ENCODE assay signal across 28 cellular contexts in genomic region chr1:52263153-52263910, GRCh38.
A peak's percentile ranks its signal among the peaks of the same experiment; 100 is the strongest.
DNase-seq lines count a peak whose midpoint lies in the region; ATAC-seq, FAIRE-seq and TF ChIP-seq lines count a peak whose summit lies in the region.
"Had no signal": no experiment of that assay in that cellular context is flagged by ENCODE, and none has a peak within 500 bp of the region (broad histone marks: within the 10 kb centered on the region; RNA-seq: fewer than 3 reads in every experiment).

No MANE protein-coding gene starts in this region.

- FAIRE-seq in bronchial epithelial cell (lab: Jason Lieb, UNC): no peak
- no peak for FAIRE-seq in HepG2 (lab: Jason Lieb, UNC)

- H3K9me3 ChIP-seq in breast epithelium: no peaks in the 10 kb centered on the region
- H3K9me3 ChIP-seq in HepG2 (ENCODE audit: low read length): no peaks in the 10 kb centered on the region
- no peaks in the 10 kb centered on the region for H3K9me3 ChIP-seq in transverse colon
- H3K9me3 ChIP-seq: neutrophil, prostate gland, SK-N-SH, thyroid gland had no signal

- H3K4me1 Mint-ChIP-seq in MCF 10A (ENCODE audit: insufficient read depth, unreplicated experiment): peaks cover 18% of the 10 kb centered on the region
- H3K4me1 Mint-ChIP-seq: activated CD4-positive, alpha-beta T cell treated with anti-CD3 and anti-CD28 coated beads, Interleukin-2, amount 10 ng/mL, durations not matched to agents 7 days and 5 days; naive B cell had no signal

- H2AFZ ChIP-seq in HepG2 (ENCODE audit: low read length): no peak overlapping the region
- H2AFZ ChIP-seq: GM23248 had no signal

- no TSS peak for BruUV-seq in MCF 10A (replicated peaks; lab: Mats Ljungman, UMichigan)
- BruUV-seq in HepG2 (replicated peaks; lab: Mats Ljungman, UMichigan): no TSS peak

- TF ChIP-seq POLR2A in breast epithelium (IDR thresholded peaks at IDR 0.05) (no peak), HepG2 (IDR thresholded peaks at IDR 0.05; ENCODE audit: insufficient read depth in 1 of 2, low read depth in 2 of 2, low read length in 2 of 2) (no peak), transverse colon (IDR thresholded peaks at IDR 0.05) (no peak)

- TF ChIP-seq EP300 in HepG2 (IDR thresholded peaks at IDR 0.05; ENCODE audit: low read depth in 2 of 2, low read length in 2 of 2) (no peak), HepG2 (CRISPR knock-in tag; IDR thresholded peaks at IDR 0.05; ENCODE audit: borderline replicate concordance) (no peak), transverse colon (IDR thresholded peaks at IDR 0.05; ENCODE audit: low read depth) (no peak)

- intact Hi-C loops in MCF 10A (cut with micrococcal nuclease) (no loop called here), breast epithelium (cut with DNase I; ENCODE audit: low total_unique reads) (loop anchor here (5.0 kb wide), 1 partner anchor 504 kb away; no protein-coding TSS in a partner anchor), HepG2 (cut with micrococcal nuclease; ENCODE audit: unreplicated experiment) (no loop called here), transverse colon (cut with DNase I; ENCODE audit: low total_unique reads) (no loop called here)

- peak overlapping the region; percentile 42 for H3K27ac Mint-ChIP-seq in MCF 10A (ENCODE audit: low read depth, unreplicated experiment)
- H3K27ac Mint-ChIP-seq: activated CD4-positive, alpha-beta T cell treated with anti-CD3 and anti-CD28 coated beads, Interleukin-2, amount 10 ng/mL, durations not matched to agents 7 days and 5 days; activated naive CD8-positive, alpha-beta T cell treated with anti-CD3 and anti-CD28 coated beads, Interleukin-2, amount 50 U/mL, for 24 hours; CD4-positive, alpha-beta T cell; naive B cell; stimulated activated naive CD8-positive, alpha-beta T cell treated with anti-CD3 and anti-CD28 coated beads, Interleukin-15, Interleukin-2, amounts not matched to agents 100 ng/mL and 50 ng/mL, for 24 hours; T-helper 17 cell had no signal

- H3K27me3 Mint-ChIP-seq in MCF 10A (ENCODE audit: insufficient read depth, unreplicated experiment): no peaks in the 10 kb centered on the region
- H3K27me3 Mint-ChIP-seq: activated CD4-positive, alpha-beta T cell treated with anti-CD3 and anti-CD28 coated beads, Interleukin-2, amount 10 ng/mL, durations not matched to agents 7 days and 5 days; activated naive CD8-positive, alpha-beta T cell treated with anti-CD3 and anti-CD28 coated beads, Interleukin-2, amount 50 U/mL, for 24 hours; CD4-positive, alpha-beta T cell; stimulated activated naive CD8-positive, alpha-beta T cell treated with anti-CD3 and anti-CD28 coated beads, Interleukin-15, Interleukin-2, amounts not matched to agents 100 ng/mL and 50 ng/mL, for 24 hours; T-helper 17 cell had no signal

- H3K27me3 ChIP-seq in breast epithelium (no peaks in the 10 kb centered on the region), bronchial epithelial cell (ENCODE audit: control insufficient read depth, insufficient read depth, low read length) (no peaks in the 10 kb centered on the region), HepG2 (ENCODE audit: control insufficient read depth in 1 of 2, insufficient read depth in 2 of 2, low read length in 2 of 2) (no peaks in the 10 kb centered on the region), transverse colon (no peaks in the 10 kb centered on the region)
- H3K27me3 ChIP-seq: neutrophil, thyroid gland had no signal

- ATAC-seq in HepG2 (no peak; the same call in 2 of the 3 replicates), HG02588 (IDR thresholded peaks at IDR 0.05; ENCODE audit: unreplicated experiment) (no peak), HG02759 (IDR thresholded peaks at IDR 0.05; ENCODE audit: unreplicated experiment) (no peak)
- ATAC-seq: activated naive CD8-positive, alpha-beta T cell treated with anti-CD3 and anti-CD28 coated beads, Interleukin-2, amount 50 U/mL, for 24 hours; activated T-cell treated with anti-CD3 and anti-CD28 coated beads, Interleukin-2, amount 50 U/mL, for 4 hours; esophagus mucosa; T-helper 17 cell had no signal

- peaks cover 11% of the 10 kb centered on the region for H3K36me3 Mint-ChIP-seq in MCF 10A (ENCODE audit: insufficient read depth, unreplicated experiment)
- H3K36me3 Mint-ChIP-seq: naive B cell had no signal

- TF ChIP-seq RAD21 in HepG2 (CRISPR knock-in tag; IDR thresholded peaks at IDR 0.05): no peak

- H3K36me3 ChIP-seq in breast epithelium: no peaks in the 10 kb centered on the region
- peaks cover 2% of the 10 kb centered on the region for H3K36me3 ChIP-seq in bronchial epithelial cell (ENCODE audit: control insufficient read depth, insufficient read depth, low read length)
- H3K36me3 ChIP-seq in HepG2 (replicated peaks in 1 of 2; ENCODE audit: control insufficient read depth in 1 of 2, insufficient read depth in 2 of 2, low read length in 2 of 2): peaks cover 2 to 14% of the 10 kb centered on the region in 2 experiments; a peak in 3 of 5 replicates
- H3K36me3 ChIP-seq in transverse colon: peaks cover 0 to 5% (median 2%) of the 10 kb centered on the region in 4 donors
- H3K36me3 ChIP-seq: neutrophil, prostate gland, thyroid gland had no signal

- H3K27ac ChIP-seq in breast epithelium: no peak overlapping the region
- H3K27ac ChIP-seq in HepG2 (ENCODE audit: extremely low read length, insufficient read depth, low read length): peak overlapping the region; percentile 35
- H3K27ac ChIP-seq in transverse colon: peak overlapping the region; percentile 0 to 43 (median 40)
- H3K27ac ChIP-seq: GM23248, neutrophil, prostate gland, thyroid gland had no signal

- H3K79me2 ChIP-seq in HepG2 (ENCODE audit: insufficient read depth, low read length): no peaks in the 10 kb centered on the region

- no peak overlapping the region for H3K4me3 Mint-ChIP-seq in MCF 10A (ENCODE audit: unreplicated experiment)
- H3K4me3 Mint-ChIP-seq: activated CD4-positive, alpha-beta T cell treated with anti-CD3 and anti-CD28 coated beads, Interleukin-2, amount 10 ng/mL, durations not matched to agents 7 days and 5 days; activated naive CD8-positive, alpha-beta T cell treated with anti-CD3 and anti-CD28 coated beads, Interleukin-2, amount 50 U/mL, for 24 hours; activated T-cell treated with anti-CD3 and anti-CD28 coated beads, Interleukin-2, amount 50 U/mL, for 4 hours; CD4-positive, alpha-beta T cell; naive B cell; stimulated activated naive CD8-positive, alpha-beta T cell treated with anti-CD3 and anti-CD28 coated beads, Interleukin-15, Interleukin-2, amounts not matched to agents 100 ng/mL and 50 ng/mL, for 24 hours; T-helper 17 cell had no signal

- CTCF ChIA-PET in MCF 10A (lab: Yijun Ruan, JAX): interaction anchor here (0.6 to 0.7 kb wide), 2 partner anchors 111 to 204 kb away, joined by 3 to 4 read pairs; no protein-coding TSS in a partner anchor
- CTCF ChIA-PET in HepG2 (lab: Yijun Ruan, JAX; ENCODE audit: low intra/inter-chr PET ratio, low total read pairs): no interaction called here
- CTCF ChIA-PET in GM10248 (lab: Yijun Ruan, JAX): interaction anchor here (1.1 kb wide), 1 partner anchor 9 kb away, joined by 3 read pairs; no protein-coding TSS in a partner anchor

- DNase-seq in MCF 10A (ENCODE audit: unreplicated experiment): no peak
- DNase-seq in breast epithelium (ENCODE audit: low spot score in 2 of 2): no peak
- peak; percentile 62 for DNase-seq in bronchial epithelial cell (ENCODE audit: low read depth)
- peak; percentile 51 for DNase-seq in HepG2 (ENCODE audit: low spot score)
- peak; percentile 13 for DNase-seq in transverse colon
- no peak for DNase-seq in GM10248 (ENCODE audit: extremely low spot score)
- DNase-seq: activated CD4-positive, alpha-beta T cell treated with anti-CD3 and anti-CD28 coated beads, Interleukin-2, amount 10 ng/mL, durations not matched to agents 7 days and 5 days; activated gamma-delta T cell treated with Interleukin-2 at 50 U/mL for 16 hours; activated naive CD8-positive, alpha-beta T cell treated with anti-CD3 and anti-CD28 coated beads, Interleukin-2, amount 50 U/mL, for 24 hours; activated T-cell treated with anti-CD3 and anti-CD28 coated beads, Interleukin-2, amount 50 U/mL, for 4 hours; CD4-positive, alpha-beta T cell; effector CD8-positive, alpha-beta T cell; foreskin melanocyte; GM23248; KBM-7; MM.1S; naive B cell; NCI-H1417; NCI-H82; SK-N-SH; T-helper 17 cell; thyroid gland had no signal

- H3K9ac ChIP-seq in HepG2 (ENCODE audit: insufficient read depth, low read depth, low read length): no peak overlapping the region
- H3K9ac ChIP-seq: GM23248, SK-N-SH had no signal

- TF ChIP-seq CTCF in MCF 10A (IDR thresholded peaks at IDR 0.05; ENCODE audit: unreplicated experiment) (no peak), breast epithelium (IDR thresholded peaks at IDR 0.05) (no peak), bronchial epithelial cell (IDR thresholded peaks at IDR 0.05; ENCODE audit: insufficient read depth, low read length, severe bottlenecking) (no peak), HepG2 (CRISPR knock-in tag; IDR thresholded peaks at IDR 0.05) (no peak), transverse colon (IDR thresholded peaks at IDR 0.05) (no peak), GM10248 (IDR thresholded peaks at IDR 0.05; ENCODE audit: control extremely low read depth, extremely low read depth, low read depth, missing control alignments) (no peak)

- no peaks in the 10 kb centered on the region for H3K9me3 Mint-ChIP-seq in MCF 10A (ENCODE audit: unreplicated experiment)
- H3K9me3 Mint-ChIP-seq: activated CD4-positive, alpha-beta T cell treated with anti-CD3 and anti-CD28 coated beads, Interleukin-2, amount 10 ng/mL, durations not matched to agents 7 days and 5 days; activated naive CD8-positive, alpha-beta T cell treated with anti-CD3 and anti-CD28 coated beads, Interleukin-2, amount 50 U/mL, for 24 hours; activated T-cell treated with anti-CD3 and anti-CD28 coated beads, Interleukin-2, amount 50 U/mL, for 4 hours; CD4-positive, alpha-beta T cell; stimulated activated naive CD8-positive, alpha-beta T cell treated with anti-CD3 and anti-CD28 coated beads, Interleukin-15, Interleukin-2, amounts not matched to agents 100 ng/mL and 50 ng/mL, for 24 hours had no signal

- H3K4me2 ChIP-seq in HepG2 (ENCODE audit: low read depth, low read length): no peak overlapping the region
- H3K4me2 ChIP-seq: SK-N-SH had no signal

- WGBS in HepG2 (ENCODE audit: low lambda C conversion rate): 90% methylated on average over 3 of the region's 3 CpGs
- 26 to 32% methylated on average over 3 of the region's 3 CpGs for WGBS in transverse colon (ENCODE audit: low coverage in 1 of 2), 2 donors

- H3K4me3 ChIP-seq in breast epithelium: no peak overlapping the region
- no peak overlapping the region for H3K4me3 ChIP-seq in bronchial epithelial cell (ENCODE audit: low read depth, low read length)
- H3K4me3 ChIP-seq in HepG2 (replicated peaks in 1 of 3; ENCODE audit: insufficient read depth in 1 of 3, low read depth in 2 of 3, low read length in 3 of 3): no peak overlapping the region
- H3K4me3 ChIP-seq in transverse colon: no peak overlapping the region
- H3K4me3 ChIP-seq: GM23248, prostate gland, thyroid gland had no signal

- in situ Hi-C loops in HepG2 (cut with HindIII; ENCODE audit: extremely low pct_ligation_motif_present, low pct_unique_long_range_greater_than_20kb): no loop called here
- in situ Hi-C loops in transverse colon (cut with MboI; ENCODE audit: low pct_ligation_motif_present in 1 of 4, low pct_unique_long_range_greater_than_20kb in 1 of 4, low sequenced_read_pairs in 3 of 4): no loop called here

- no peaks in the 10 kb centered on the region for H4K20me1 ChIP-seq in HepG2 (ENCODE audit: insufficient read depth, low read length)

- POLR2A ChIA-PET in MCF 10A (lab: Yijun Ruan, JAX) (no interaction called here), HepG2 (lab: Yijun Ruan, JAX) (interaction anchor here (0.7 kb wide), 1 partner anchor 13 kb away, joined by 3 read pairs; no protein-coding TSS in a partner anchor), GM10248 (lab: Yijun Ruan, JAX) (no interaction called here)

- H3K4me1 ChIP-seq in breast epithelium (no peaks in the 10 kb centered on the region), HepG2 (ENCODE audit: insufficient read depth, low read length) (peaks cover 22% of the 10 kb centered on the region), transverse colon (peaks cover 0 to 12% (median 0%) of the 10 kb centered on the region in 4 donors)
- H3K4me1 ChIP-seq: prostate gland had no signal

Comparison
In these comparisons a context has a peak if more than half of its experiments do, and no peak if none do; other contexts are left out.
1. DNase-seq: peak in bronchial epithelial cell (single experiment), HepG2 (single experiment) and transverse colon (single experiment); none in MCF 10A (single experiment), breast epithelium (0 of 2) and GM10248 (single experiment).
2. H3K27ac ChIP-seq: peak in HepG2 (single experiment) and transverse colon (4 of 4); none in breast epithelium (0 of 2).